Comparison of ENCODE assay signal across 9 cellular contexts in the genomic region with DNA sequence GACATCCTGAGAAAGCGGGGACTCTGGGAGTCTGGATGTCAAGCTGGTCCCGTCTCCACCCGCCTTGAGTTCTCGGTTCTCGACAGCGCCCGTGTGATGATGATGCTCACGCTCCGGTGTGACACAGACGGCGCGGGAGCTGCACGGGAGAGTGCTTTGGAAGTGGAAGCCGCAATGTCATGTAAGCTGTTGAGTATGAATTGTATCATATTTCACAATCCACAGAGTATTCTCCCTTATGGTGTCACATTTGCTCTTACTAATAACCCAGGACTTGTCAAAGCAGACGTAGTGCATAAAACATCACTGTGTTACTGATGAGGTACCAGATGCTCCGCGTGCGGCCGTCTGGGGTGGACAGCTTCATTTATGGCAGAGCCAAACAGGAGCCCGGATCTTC.
DNase-seq lines count a peak whose midpoint lies in the region; ATAC-seq, FAIRE-seq and TF ChIP-seq lines count a peak whose summit lies in the region.
"Had no signal": no experiment of that assay in that cellular context is flagged by ENCODE, and none has a peak within 500 bp of the region (broad histone marks: within the 10 kb centered on the region; RNA-seq: fewer than 3 reads in every experiment).

No MANE protein-coding gene starts in this region.

- in situ Hi-C loops in K562 (cut with MboI) = no loop called here

- TF ChIP-seq EP300 in K562 (IDR thresholded peaks at IDR 0.05; ENCODE audit: low read length) (no peak), sigmoid colon (IDR thresholded peaks at IDR 0.05) (no peak)

- no peaks in the 10 kb centered on the region for H4K20me1 ChIP-seq in K562 (replicated peaks; ENCODE audit: control insufficient read depth, insufficient read depth, low read length)

- ATAC-seq in K562 = no peak
- no peak for ATAC-seq in GM21786 (IDR thresholded peaks at IDR 0.05; ENCODE audit: unreplicated experiment)

- FAIRE-seq in K562 (lab: Jason Lieb, UNC) = no peak
- FAIRE-seq: A204.1 had no signal

- H3K27ac ChIP-seq in K562 (ENCODE audit: extremely low read depth, low read depth, low read length) (no peak overlapping the region), sigmoid colon (peak overlapping the region; percentile 75 to 86 (median 82))

- intact Hi-C loops in K562 (cut with micrococcal nuclease) (no loop called here), sigmoid colon (cut with DNase I) (loop anchor here (5.0 kb wide), 5 partner anchors 83 to 317 kb away; no protein-coding TSS in a partner anchor)

- no TSS peak for BruUV-seq in K562 (replicated peaks; lab: Mats Ljungman, UMichigan)

- H3K4me1 ChIP-seq in K562 (replicated peaks in 1 of 2; ENCODE audit: control insufficient read depth in 2 of 2, insufficient read depth in 2 of 2, low read length in 2 of 2) = no peaks in the 10 kb centered on the region
- peaks cover 0 to 49% (median 38%) of the 10 kb centered on the region in 4 donors for H3K4me1 ChIP-seq in sigmoid colon

- CTCF ChIA-PET in K562 (lab: Yijun Ruan, JAX; ENCODE audit: low intra/inter-chr PET ratio) = interaction anchor here (1.1 kb wide), 1 partner anchor 125 kb away, joined by 3 read pairs; no protein-coding TSS in a partner anchor

- DNase-seq in NCI-H510A treated with DMSO at 0.1 percent for 48 hours (lab: John Stamatoyannopoulos, UW) (peak; percentile 62), NCI-H510A (lab: John Stamatoyannopoulos, UW) (no peak), NCI-H2029 (lab: John Stamatoyannopoulos, UW) (peak; percentile 42), K562 (ENCODE audit: extremely low read depth in 1 of 4, low spot score in 3 of 4) (no peak), sigmoid colon (peak; percentile 81), NCI-H2196 treated with DMSO at 0.1 percent for 48 hours (lab: John Stamatoyannopoulos, UW; ENCODE audit: unreplicated experiment) (no peak), superior temporal gyrus (ENCODE audit: extremely low spot score) (no peak)

- H3K79me2 ChIP-seq in K562 (ENCODE audit: control insufficient read depth, insufficient read depth, low read length) = no peaks in the 10 kb centered on the region

- H3K4me3 ChIP-seq in K562 (no peak overlapping the region), sigmoid colon (no peak overlapping the region)

- no peak overlapping the region for H3K9ac ChIP-seq in K562 (ENCODE audit: insufficient read depth in 1 of 2, low read depth in 2 of 2, low read length in 2 of 2)

- WGBS in K562 (ENCODE audit: insufficient coverage, low coverage, missing lambda C conversion rate) = 92% methylated on average over 20 of the region's 20 CpGs
- WGBS in sigmoid colon, 2 donors = 94 to 96% methylated on average over 20 of the region's 20 CpGs

- H3K27me3 ChIP-seq in K562 (ENCODE audit: control insufficient read depth in 2 of 2, insufficient read depth in 2 of 2, low read length in 2 of 2) = no peaks in the 10 kb centered on the region
- no peaks in the 10 kb centered on the region for H3K27me3 ChIP-seq in sigmoid colon

- TF ChIP-seq CTCF in K562 (IDR thresholded peaks at IDR 0.05 in 2 of 3, conservative IDR thresholded peaks at IDR 0.05 in 1 of 3; ENCODE audit: insufficient read depth in 2 of 3, low read depth in 1 of 3, low read length in 3 of 3) = no peak
- no peak for TF ChIP-seq CTCF in sigmoid colon (IDR thresholded peaks at IDR 0.05)

- H3K4me2 ChIP-seq in K562 (ENCODE audit: insufficient read depth, low read length) = no peak overlapping the region

- no peak for TF ChIP-seq RAD21 in K562 (CRISPR knock-in tag; conservative IDR thresholded peaks at IDR 0.05 in 1 of 2, IDR thresholded peaks at IDR 0.05 in 1 of 2)

- H3K9me1 ChIP-seq in K562 (ENCODE audit: control insufficient read depth, insufficient read depth, low read length) = no peaks in the 10 kb centered on the region

- H2AFZ ChIP-seq in K562 (ENCODE audit: low read depth, low read length) = no peak overlapping the region

- POLR2A ChIA-PET in K562 (lab: Yijun Ruan, JAX) = no interaction called here

- H3K36me3 ChIP-seq in K562 (ENCODE audit: control insufficient read depth, insufficient read depth, low read length) (peaks cover 7% of the 10 kb centered on the region; the same call in 1 of the 3 replicates), sigmoid colon (peaks cover 0 to 3% (median 0%) of the 10 kb centered on the region in 4 donors)

- TF ChIP-seq POLR2A in K562 (conservative IDR thresholded peaks at IDR 0.05) = no peak
- no peak for TF ChIP-seq POLR2A in sigmoid colon (IDR thresholded peaks at IDR 0.05)

- H3K9me3 ChIP-seq in K562 (replicated peaks; ENCODE audit: control insufficient read depth, insufficient read depth, low read depth, low read length) = no peaks in the 10 kb centered on the region
- no peaks in the 10 kb centered on the region for H3K9me3 ChIP-seq in sigmoid colon

TF ChIP-seq in K562, 482 proteins besides CTCF, POLR2A, EP300 and RAD21:
- TF ChIP-seq CEBPB (tag; IDR thresholded peaks at IDR 0.05) (0 out of 2 replicates have a peak, but pooled peaks have one; percentile 8), SPI1 (IDR thresholded peaks at IDR 0.05; ENCODE audit: borderline replicate concordance, low read depth, low read length) (no peak)

Comparison
In these comparisons a context has a peak if more than half of its experiments do, and no peak if none do; other contexts are left out.
1. DNase-seq: peak in NCI-H510A treated with DMSO at 0.1 percent for 48 hours (single experiment), NCI-H2029 (single experiment) and sigmoid colon (single experiment); none in NCI-H510A (single experiment), K562 (0 of 4), NCI-H2196 treated with DMSO at 0.1 percent for 48 hours (single experiment) and superior temporal gyrus (single experiment).